Comparison of ENCODE assay signal across 8 cellular contexts in genomic region chr1:1889847-1890505, GRCh38. TPM values are rescaled to one million over a fixed set of nuclear protein-coding genes. Genes with fewer than 3 reads are reported as not detected.
DNase-seq lines count a peak whose midpoint lies in the region; ATAC-seq and TF ChIP-seq lines count a peak whose summit lies in the region.
"Had no signal": no experiment of that assay in that cellular context is flagged by ENCODE, and none has a peak within 500 bp of the region (broad histone marks: within the 10 kb centered on the region; RNA-seq: fewer than 3 reads in every experiment).

No MANE protein-coding gene starts in this region.

- TF ChIP-seq CTCF in fibroblast of mammary gland (conservative IDR thresholded peaks at IDR 0.05; ENCODE audit: control insufficient read depth, insufficient read depth, low read depth, low read length) (no peak), neural cell (IDR thresholded peaks at IDR 0.05; ENCODE audit: poor library complexity, severe bottlenecking) (no peak), uterus (IDR thresholded peaks at IDR 0.05) (no peak)

- peak overlapping the region; percentile 76 to 96 for H3K4me3 Mint-ChIP-seq in activated T-cell treated with anti-CD3 and anti-CD28 coated beads, Interleukin-2, amount 50 U/mL, for 72 hours

- TF ChIP-seq POLR2A in GM15510 (IDR thresholded peaks at IDR 0.05; ENCODE audit: borderline replicate concordance, extremely low read depth, insufficient read length) (peak; percentile 32), uterus (IDR thresholded peaks at IDR 0.05) (peak in 1 of 2 donors; percentile 13)

- H3K27me3 Mint-ChIP-seq in activated T-cell treated with anti-CD3 and anti-CD28 coated beads, Interleukin-2, amount 50 U/mL, for 72 hours (ENCODE audit: low read depth), result no peaks in the 10 kb centered on the region

- H3K9me3 ChIP-seq in neural cell (ENCODE audit: low read length) (no peaks in the 10 kb centered on the region), uterus (no peaks in the 10 kb centered on the region)

- intact Hi-C loops in uterus (cut with DNase I; ENCODE audit: low total_unique reads), result no loop called here

- TF ChIP-seq EP300 in neural cell (conservative IDR thresholded peaks at IDR 0.05; ENCODE audit: poor library complexity, severe bottlenecking), result no peak

- no peaks in the 10 kb centered on the region for H3K27me3 ChIP-seq in neural cell (ENCODE audit: insufficient read depth, low read depth, low read length)
- no peaks in the 10 kb centered on the region for H3K27me3 ChIP-seq in uterus

- no peak overlapping the region for H2AFZ ChIP-seq in neural cell (ENCODE audit: low read depth, low read length)

- peak; percentile 26 for ATAC-seq in HG02588 (IDR thresholded peaks at IDR 0.05; ENCODE audit: unreplicated experiment)
- ATAC-seq in activated T-cell treated with anti-CD3 and anti-CD28 coated beads, Interleukin-2, amount 50 U/mL, for 72 hours (replicated peaks in 1 of 2), result peak; percentile 50 to 56

- H3K4me3 ChIP-seq in fibroblast of mammary gland (ENCODE audit: control insufficient read depth, low read depth, low read length), result peak overlapping the region; percentile 77
- peak overlapping the region; percentile 85 for H3K4me3 ChIP-seq in neural cell (ENCODE audit: low read length)
- peak overlapping the region; percentile 74 to 93 for H3K4me3 ChIP-seq in uterus

- no peaks in the 10 kb centered on the region for H3K36me3 ChIP-seq in neural cell (ENCODE audit: insufficient read depth, low read length)
- H3K36me3 ChIP-seq in uterus, result no peaks in the 10 kb centered on the region

- H3K4me2 ChIP-seq in neural cell (ENCODE audit: low read length), result peak overlapping the region; percentile 89

- H3K79me2 ChIP-seq in neural cell (replicated peaks; ENCODE audit: insufficient read depth, low read length), result peaks cover 59% of the 10 kb centered on the region

- no peak for TF ChIP-seq RAD21 in neural cell (conservative IDR thresholded peaks at IDR 0.05)

- peak overlapping the region; percentile 93 for H3K27ac Mint-ChIP-seq in activated T-cell treated with anti-CD3 and anti-CD28 coated beads, Interleukin-2, amount 50 U/mL, for 72 hours

- peak overlapping the region; percentile 97 for H3K27ac ChIP-seq in neural cell (ENCODE audit: low read length)
- H3K27ac ChIP-seq in uterus, result peak overlapping the region; percentile 97 to 99

- H3K9me3 Mint-ChIP-seq in activated T-cell treated with anti-CD3 and anti-CD28 coated beads, Interleukin-2, amount 50 U/mL, for 72 hours, result no peaks in the 10 kb centered on the region

- DNase-seq in NCI-H69 (lab: John Stamatoyannopoulos, UW), result peak; percentile 53
- peak; percentile 53 to 63 for DNase-seq in activated T-cell treated with anti-CD3 and anti-CD28 coated beads, Interleukin-2, amount 50 U/mL, for 72 hours
- DNase-seq in fibroblast of mammary gland (ENCODE audit: low read depth), result peak; percentile 34
- no peak for DNase-seq in uterus

- peaks cover 19% of the 10 kb centered on the region for H4K20me1 ChIP-seq in neural cell (ENCODE audit: insufficient read depth)

- peaks cover 8 to 18% of the 10 kb centered on the region in 2 donors for H3K4me1 ChIP-seq in uterus

- H3K9me2 ChIP-seq in neural cell (ENCODE audit: insufficient read depth, low read length), result no peaks in the 10 kb centered on the region

- peak overlapping the region; percentile 97 for H3K9ac ChIP-seq in neural cell (ENCODE audit: low read length)

- H3F3A ChIP-seq in neural cell (ENCODE audit: insufficient read depth, low read length, poor library complexity, severe bottlenecking), result peaks cover 11% of the 10 kb centered on the region

- H3K4me1 Mint-ChIP-seq in activated T-cell treated with anti-CD3 and anti-CD28 coated beads, Interleukin-2, amount 50 U/mL, for 72 hours (ENCODE audit: low read depth), result peaks cover 57% of the 10 kb centered on the region

- peaks cover 8 to 10% of the 10 kb centered on the region in 2 donors for H3K36me3 Mint-ChIP-seq in activated T-cell treated with anti-CD3 and anti-CD28 coated beads, Interleukin-2, amount 50 U/mL, for 72 hours (ENCODE audit: insufficient read depth in 2 of 2)

TF ChIP-seq in neural cell, 6 proteins besides CTCF, POLR2A, EP300 and RAD21:
- TF ChIP-seq TAF1 (IDR thresholded peaks at IDR 0.05; ENCODE audit: low read depth) (peak; percentile 82), EZH2 (IDR thresholded peaks at IDR 0.05; ENCODE audit: borderline replicate concordance, insufficient read depth, low read length, poor library complexity, severe bottlenecking) (no peak), MXI1 (conservative IDR thresholded peaks at IDR 0.05; ENCODE audit: poor library complexity, severe bottlenecking) (peak; percentile 21), POLR2AphosphoS5 (IDR thresholded peaks at IDR 0.05) (peak; percentile 47), REST (IDR thresholded peaks at IDR 0.05; ENCODE audit: borderline replicate concordance) (peak; percentile 83), SMC3 (conservative IDR thresholded peaks at IDR 0.05; ENCODE audit: poor library complexity) (no peak)

RNA-seq across cellular contexts. Expression of gene GNB1, which starts 0.9 kb away (rescaled TPM):
- total RNA-seq in activated T-cell treated with anti-CD3 and anti-CD28 coated beads, Interleukin-2, amount 50 U/mL, for 72 hours, result 100 to 1,000 TPM; 350 to 418 TPM
- polyA plus RNA-seq in neural cell, result 308 and 325 TPM in 2 replicates
- 311 and 335 TPM in 2 replicates for polyA minus RNA-seq in neural cell
- 100 to 1,000 TPM in 2 of 4 donors, 10 to 100 TPM in 2; 50.2 to 320 (median 104) TPM for total RNA-seq in uterus

RNA-seq across cellular contexts. Expression of gene CALML6, which starts 25.1 kb away (rescaled TPM):
- 1 to 10 TPM; 1.8 TPM for total RNA-seq in activated T-cell treated with anti-CD3 and anti-CD28 coated beads, Interleukin-2, amount 50 U/mL, for 72 hours
- not detected in 2 replicates for polyA plus RNA-seq in neural cell
- not detected in 2 replicates for polyA minus RNA-seq in neural cell
- total RNA-seq in uterus, result under 1 TPM in 1 of 4 donors, not detected in 3; 0.58 TPM
- total RNA-seq: pulmonary artery endothelial cell had no signal

RNA-seq across cellular contexts. Expression of gene TMEM52, which starts 29.1 kb away (rescaled TPM):
- total RNA-seq in activated T-cell treated with anti-CD3 and anti-CD28 coated beads, Interleukin-2, amount 50 U/mL, for 72 hours, result 1 to 10 TPM in 1 of 2 donors, under 1 TPM in 1; 0.88 to 1.0 TPM
- 0.89 TPM in 1 of 2 replicates, not detected in the other for polyA plus RNA-seq in neural cell
- not detected in 2 replicates for polyA minus RNA-seq in neural cell
- 1 to 10 TPM in 1 of 4 donors, not detected in 3; 1.7 TPM for total RNA-seq in uterus

Comparison
In these comparisons a context has a peak if more than half of its experiments do, and no peak if none do; other contexts are left out.
1. DNase-seq: peak in NCI-H69 (single experiment), activated T-cell treated with anti-CD3 and anti-CD28 coated beads, Interleukin-2, amount 50 U/mL, for 72 hours (2 of 2) and fibroblast of mammary gland (single experiment); none in uterus (0 of 2).
2. Peak in every context shown above with its lines, with median percentiles within 50 percentile points of each other: H3K4me3 ChIP-seq.